In genomic region chr15:96123028-96123400, GRCh38 we compare ENCODE assay signal across 14 cellular contexts.
DNase-seq lines count a peak whose midpoint lies in the region; ATAC-seq and TF ChIP-seq lines count a peak whose summit lies in the region.
"Had no signal": no experiment of that assay in that cellular context is flagged by ENCODE, and none has a peak within 500 bp of the region (broad histone marks: within the 10 kb centered on the region; RNA-seq: fewer than 3 reads in every experiment).

No MANE protein-coding gene starts in this region.

- ATAC-seq in PC-3 = no peak

- peak overlapping the region; percentile 30 to 90 (median 69) for H3K27ac Mint-ChIP-seq in nephron
- H3K27ac Mint-ChIP-seq: CD8-positive, alpha-beta memory T cell; IgD-negative memory B cell had no signal

- H3K9me3 Mint-ChIP-seq in nephron = no peaks in the 10 kb centered on the region
- H3K9me3 Mint-ChIP-seq: IgD-negative memory B cell had no signal

- peaks cover 5% of the 10 kb centered on the region for H3K27me3 Mint-ChIP-seq in nephron (ENCODE audit: low read depth)
- H3K27me3 Mint-ChIP-seq: IgD-negative memory B cell had no signal

- H3K9ac ChIP-seq in PC-3 (ENCODE audit: low read length) = no peak overlapping the region
- H3K9ac ChIP-seq: BLaER1 had no signal

- H3K4me1 ChIP-seq in cardiac muscle cell (ENCODE audit: low read depth) (peaks cover 23% of the 10 kb centered on the region), PC-3 (ENCODE audit: insufficient read depth, low read length) (peaks cover 26% of the 10 kb centered on the region)
- H3K4me1 ChIP-seq: BLaER1 had no signal

- peak overlapping the region; percentile 69 for H3K27ac ChIP-seq in cardiac muscle cell
- peak overlapping the region; percentile 60 for H3K27ac ChIP-seq in PC-3 (ENCODE audit: low read length)
- H3K27ac ChIP-seq: 22Rv1, BLaER1, HL-60 had no signal

- H3K4me2 ChIP-seq in PC-3 (ENCODE audit: low read length) = 0 out of 2 replicates have a peak overlapping the region, but pooled peaks have one; percentile 23
- H3K4me2 ChIP-seq: BLaER1 had no signal

- H3K9me2 ChIP-seq in PC-3 (replicated peaks; ENCODE audit: low read length) = no peaks in the 10 kb centered on the region

- intact Hi-C loops in cardiac septum (cut with DNase I) (no loop called here), PC-3 (cut with micrococcal nuclease) (loop anchor here (5.0 kb wide), 1 partner anchor 204 kb away; no protein-coding TSS in a partner anchor)

- TF ChIP-seq CTCF in cardiac muscle cell (IDR thresholded peaks at IDR 0.05; ENCODE audit: low read depth, low read length) (no peak), PC-3 (conservative IDR thresholded peaks at IDR 0.05; ENCODE audit: low read depth, low read length) (no peak), nephron (IDR thresholded peaks at IDR 0.05; ENCODE audit: unreplicated experiment in 3 of 3) (no peak)

- H3K36me3 Mint-ChIP-seq in nephron (ENCODE audit: low read depth) = peaks cover 46% of the 10 kb centered on the region
- H3K36me3 Mint-ChIP-seq: CD8-positive, alpha-beta memory T cell; IgD-negative memory B cell had no signal

- no TSS peak for BruUV-seq in PC-3 (replicated peaks; lab: Mats Ljungman, UMichigan)

- CTCF ChIA-PET in PC-3 (lab: Charles Lee) = no interaction called here

- H3K27me3 ChIP-seq in cardiac muscle cell (no peaks in the 10 kb centered on the region), PC-3 (ENCODE audit: low read length) (no peaks in the 10 kb centered on the region)
- H3K27me3 ChIP-seq: BLaER1 had no signal

- H3K79me2 ChIP-seq in PC-3 (ENCODE audit: low read length) = no peaks in the 10 kb centered on the region

- H3K4me3 ChIP-seq in cardiac muscle cell (no peak overlapping the region), PC-3 (ENCODE audit: low read length) (no peak overlapping the region)
- H3K4me3 ChIP-seq: BLaER1 had no signal

- DNase-seq in cardiac muscle cell (ENCODE audit: low read depth in 1 of 2, low spot score in 1 of 2) (peak in 1 of 2 donors; percentile 32), cardiac septum (ENCODE audit: low spot score) (no peak), PC-3 (no peak), NCI-H526 (lab: John Stamatoyannopoulos, UW) (no peak)
- DNase-seq in stimulated activated CD4-positive, alpha-beta T cell treated with anti-CD3 and anti-CD28 coated beads, Interleukin-1b, Interleukin-23, amount 100 ng/mL, for 48 hours = no peak
- DNase-seq in NK-92 treated with Interleukin-12 subunit alpha and Interleukin-12 subunit beta, amount 100 ng/mL, for 24 hours (lab: John Stamatoyannopoulos, UW) = no peak
- DNase-seq: AML-193; CD8-positive, alpha-beta memory T cell; DMS53 had no signal

- no peak overlapping the region for H3K4me3 Mint-ChIP-seq in nephron
- H3K4me3 Mint-ChIP-seq: CD8-positive, alpha-beta memory T cell; IgD-negative memory B cell had no signal

- H3K36me3 ChIP-seq in cardiac muscle cell (no peaks in the 10 kb centered on the region), PC-3 (ENCODE audit: low read depth, low read length) (no peaks in the 10 kb centered on the region)
- H3K36me3 ChIP-seq: BLaER1 had no signal

- H2AFZ ChIP-seq in PC-3 (ENCODE audit: low read length) = no peak overlapping the region

- peaks cover 45% of the 10 kb centered on the region for H3K4me1 Mint-ChIP-seq in nephron
- H3K4me1 Mint-ChIP-seq: CD8-positive, alpha-beta memory T cell; IgD-negative memory B cell had no signal

- H3K9me3 ChIP-seq in cardiac muscle cell (ENCODE audit: low read depth) (no peaks in the 10 kb centered on the region), PC-3 (ENCODE audit: low read length) (no peaks in the 10 kb centered on the region)
- H3K9me3 ChIP-seq: BLaER1 had no signal

- H4K20me1 ChIP-seq in PC-3 (ENCODE audit: low read length) = no peaks in the 10 kb centered on the region
- H4K20me1 ChIP-seq: BLaER1 had no signal

- POLR2A ChIA-PET in PC-3 (lab: Charles Lee; ENCODE audit: unreplicated experiment) = no interaction called here

- no peaks in the 10 kb centered on the region for H3F3A ChIP-seq in PC-3 (ENCODE audit: low read length, unreplicated experiment)
